Comparison of ENCODE assay signal across 9 cellular contexts in genomic region chr2:169259402-169259801, GRCh38.
"Had no signal": no experiment of that assay in that cellular context is flagged by ENCODE, and none has a peak within 500 bp of the region (broad histone marks: within the 10 kb centered on the region; RNA-seq: fewer than 3 reads in every experiment).

No MANE protein-coding gene starts in this region.

- H3K4me3 Mint-ChIP-seq: HFFc6, IgD-negative memory B cell had no signal

- H3K27ac Mint-ChIP-seq: HFFc6, IgD-negative memory B cell had no signal

- ATAC-seq: HCT116 had no signal

- H3K9me3 ChIP-seq: HAP-1 had no signal

- H3K36me3 Mint-ChIP-seq: IgD-negative memory B cell had no signal

- H3K4me1 ChIP-seq: HAP-1 had no signal

- H3K36me3 ChIP-seq: HAP-1 had no signal

- H3K9me3 Mint-ChIP-seq: IgD-negative memory B cell had no signal

- DNase-seq: GM23248, GOT3, H7, HFFc6, KBM-7 had no signal

- H3K4me3 ChIP-seq: GM23248, HAP-1 had no signal

- H3K4me1 Mint-ChIP-seq: IgD-negative memory B cell had no signal

- H3K27ac ChIP-seq: GM23248, HL-60 had no signal
